In the genomic region with DNA sequence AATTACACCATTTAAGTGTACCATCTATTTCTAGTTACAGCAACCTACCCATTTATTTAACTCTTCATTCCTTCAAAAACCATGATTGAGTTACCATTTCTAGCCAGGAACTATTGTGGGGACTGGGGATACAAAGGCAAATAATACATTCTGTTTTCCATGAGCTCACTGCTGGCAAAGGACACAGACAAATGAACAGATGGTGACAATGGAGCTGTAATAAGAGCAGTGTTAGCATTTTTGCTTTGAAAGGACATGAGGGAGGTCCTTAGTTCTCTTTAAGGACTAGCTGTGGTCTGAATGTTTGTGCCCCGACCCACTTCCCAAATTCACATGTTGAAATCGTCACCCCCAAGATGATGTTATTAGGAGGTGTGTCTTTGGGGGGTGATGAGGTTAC, we compare ENCODE assay signal across 22 cellular contexts. TPM values are rescaled to one million over a fixed set of nuclear protein-coding genes. Genes with fewer than 3 reads are reported as not detected.
A peak's percentile ranks its signal among the peaks of the same experiment; 100 is the strongest.
DNase-seq lines count a peak whose midpoint lies in the region; ATAC-seq and TF ChIP-seq lines count a peak whose summit lies in the region.
"Had no signal": no experiment of that assay in that cellular context is flagged by ENCODE, and none has a peak within 500 bp of the region (broad histone marks: within the 10 kb centered on the region; RNA-seq: fewer than 3 reads in every experiment).

No MANE protein-coding gene starts in this region.

- no peaks in the 10 kb centered on the region for H3F3A ChIP-seq in Loucy (ENCODE audit: low read depth)

- no peak overlapping the region for H2AK5ac ChIP-seq in H9 (ENCODE audit: insufficient read length, low read length)

- H3T11ph ChIP-seq in H9 (ENCODE audit: low read length), result no peak overlapping the region

- H3K4ac ChIP-seq in H9 (ENCODE audit: low read depth, low read length), result no peak overlapping the region

- no peak overlapping the region for H3K56ac ChIP-seq in H9 (ENCODE audit: insufficient read length, low read depth, low read length)

- no peak overlapping the region for H2BK120ac ChIP-seq in H9 (ENCODE audit: low read depth, low read length, poor library complexity, severe bottlenecking)

- H3K79me2 ChIP-seq in Loucy (ENCODE audit: insufficient read depth, low read length) (no peaks in the 10 kb centered on the region), H9 (ENCODE audit: insufficient read depth, low read length) (no peaks in the 10 kb centered on the region)

- no peak overlapping the region for H4K91ac ChIP-seq in H9 (ENCODE audit: insufficient read length, low read depth, low read length)

- peaks cover 3 to 5% of the 10 kb centered on the region in 2 experiments; a peak in 2 of 4 replicates for H3K4me1 Mint-ChIP-seq in H9
- H3K4me1 Mint-ChIP-seq: activated CD4-positive, alpha-beta T cell treated with anti-CD3 and anti-CD28 coated beads, Interleukin-2, amount 10 ng/mL, durations not matched to agents 7 days and 5 days; activated T-helper 17 cell treated with anti-CD3 and anti-CD28 coated beads, Interleukin-2, amount 50 U/mL, for 72 hours; CD8-positive, alpha-beta memory T cell had no signal

- WGBS in adrenal gland, 4 donors, result 67 to 83% (median 74%) methylated on average over 2 of the region's 2 CpGs
- no CpG with 5 or more reads among the region's 2 CpGs for WGBS in H9 (ENCODE audit: extremely low coverage, insufficient read length, low lambda C conversion rate)

- no peak overlapping the region for H3K9ac ChIP-seq in Loucy (ENCODE audit: low read depth, low read length, poor library complexity, severe bottlenecking)
- H3K9ac ChIP-seq in H9 (ENCODE audit: extremely low read depth, insufficient read length, low read length), result no peak overlapping the region

- no peak overlapping the region for H2BK12ac ChIP-seq in H9 (ENCODE audit: insufficient read length, low read depth, low read length)

- H3K9me3 Mint-ChIP-seq in H9, result no peaks in the 10 kb centered on the region
- H3K9me3 Mint-ChIP-seq: activated CD4-positive, alpha-beta T cell treated with anti-CD3 and anti-CD28 coated beads, Interleukin-2, amount 10 ng/mL, durations not matched to agents 7 days and 5 days; activated T-helper 17 cell treated with anti-CD3 and anti-CD28 coated beads, Interleukin-2, amount 50 U/mL, for 72 hours; CD8-positive, alpha-beta memory T cell had no signal

- no peaks in the 10 kb centered on the region for H3K9me2 ChIP-seq in Loucy (replicated peaks; ENCODE audit: low read depth, low read length)

- no peak overlapping the region for H3K14ac ChIP-seq in H9 (ENCODE audit: insufficient read depth, low read length)

- H3K27me3 ChIP-seq in Loucy (ENCODE audit: insufficient read depth, low read length, poor library complexity, severe bottlenecking), result no peaks in the 10 kb centered on the region
- H3K27me3 ChIP-seq in adrenal gland, result no peaks in the 10 kb centered on the region
- H3K27me3 ChIP-seq in H9 (ENCODE audit: insufficient read depth, low read length), result no peaks in the 10 kb centered on the region
- H3K27me3 ChIP-seq: upper lobe of left lung had no signal

- no peak overlapping the region for H3K23ac ChIP-seq in H9 (ENCODE audit: insufficient read length, low read depth, low read length)

- no peaks in the 10 kb centered on the region for H3K79me1 ChIP-seq in H9 (ENCODE audit: insufficient read depth, low read depth, low read length, poor library complexity, severe bottlenecking)

- no peak overlapping the region for H4K8ac ChIP-seq in H9 (replicated peaks; ENCODE audit: insufficient read length, low read depth, low read length)

- H3K4me3 ChIP-seq in Loucy (ENCODE audit: low read length, poor library complexity, severe bottlenecking) (no peak overlapping the region), adrenal gland (no peak overlapping the region)
- H3K4me3 ChIP-seq: coronary artery, PC-9, smooth muscle cell, upper lobe of left lung had no signal

- DNase-seq in NCI-H446 (lab: John Stamatoyannopoulos, UW), result peak; percentile 31 to 70
- peak; percentile 86 for DNase-seq in cerebellum (ENCODE audit: low spot score)
- peak; percentile 35 for DNase-seq in pons (ENCODE audit: low spot score)
- no peak for DNase-seq in adrenal gland
- DNase-seq in H9, result no peak
- DNase-seq: activated CD4-positive, alpha-beta T cell treated with anti-CD3 and anti-CD28 coated beads, Interleukin-2, amount 10 ng/mL, durations not matched to agents 7 days and 5 days; CD8-positive, alpha-beta memory T cell; left ventricle myocardium superior; NCI-H1417; NCI-H510A treated with DMSO at 0.1 percent for 48 hours; PC-9; stimulated activated CD4-positive, alpha-beta T cell treated with anti-CD3 and anti-CD28 coated beads, Interleukin-4, amount 100 ng/mL, for 1 hour; T-helper 1 cell; upper lobe of left lung had no signal

- H3K4me2 ChIP-seq in Loucy (ENCODE audit: low read depth, low read length, poor library complexity, severe bottlenecking), result no peak overlapping the region
- no peak overlapping the region for H3K4me2 ChIP-seq in H9 (ENCODE audit: insufficient read depth, insufficient read length, low read length)
- H3K4me2 ChIP-seq: PC-9, smooth muscle cell had no signal

- H4K20me1 ChIP-seq in Loucy (ENCODE audit: insufficient read depth, low read length, poor library complexity, severe bottlenecking) (no peaks in the 10 kb centered on the region), H9 (ENCODE audit: control insufficient read depth, insufficient read depth, insufficient read length) (no peaks in the 10 kb centered on the region)

- H3K36me3 Mint-ChIP-seq in H9 (ENCODE audit: insufficient read depth in 1 of 3, low read depth in 3 of 3), result no peaks in the 10 kb centered on the region
- H3K36me3 Mint-ChIP-seq: activated naive CD8-positive, alpha-beta T cell; CD8-positive, alpha-beta memory T cell had no signal

- H3K18ac ChIP-seq in H9 (ENCODE audit: insufficient read length, low read depth, low read length), result no peak overlapping the region

- H3K27ac ChIP-seq in adrenal gland, result no peak overlapping the region
- no peak overlapping the region for H3K27ac ChIP-seq in H9 (ENCODE audit: insufficient read length, low read depth, low read length)
- H3K27ac ChIP-seq: coronary artery, PC-9, upper lobe of left lung had no signal

- no peaks in the 10 kb centered on the region for H3K23me2 ChIP-seq in H9 (ENCODE audit: insufficient read length, low read depth, low read length, poor library complexity, severe bottlenecking)

- no peak overlapping the region for H2BK5ac ChIP-seq in H9 (ENCODE audit: insufficient read length, low read length)

- TF ChIP-seq CTCF in Loucy (conservative IDR thresholded peaks at IDR 0.05; ENCODE audit: low read length) (no peak), adrenal gland (IDR thresholded peaks at IDR 0.05) (no peak), H9 (conservative IDR thresholded peaks at IDR 0.05) (no peak)

- TF ChIP-seq POLR2A in adrenal gland (IDR thresholded peaks at IDR 0.05), result no peak

- H3K9me3 ChIP-seq in Loucy (ENCODE audit: insufficient read depth, low read depth, low read length) (no peaks in the 10 kb centered on the region), adrenal gland (replicated peaks in 1 of 3) (no peaks in the 10 kb centered on the region), H9 (ENCODE audit: control insufficient read depth, low read depth, low read length) (no peaks in the 10 kb centered on the region)
- H3K9me3 ChIP-seq: upper lobe of left lung had no signal

- H2BK20ac ChIP-seq in H9 (ENCODE audit: low read depth, low read length, poor library complexity, severe bottlenecking), result no peak overlapping the region

- intact Hi-C loops in adrenal gland (cut with DNase I), result no loop called here

- H3K4me1 ChIP-seq in Loucy (ENCODE audit: insufficient read depth, low read length, poor library complexity, severe bottlenecking), result peaks cover 10% of the 10 kb centered on the region
- H3K4me1 ChIP-seq in adrenal gland (replicated peaks in 1 of 2), result no peaks in the 10 kb centered on the region
- H3K4me1 ChIP-seq in H9 (ENCODE audit: insufficient read depth, low read length), result no peaks in the 10 kb centered on the region
- H3K4me1 ChIP-seq: upper lobe of left lung had no signal

- ATAC-seq in GM18868 (IDR thresholded peaks at IDR 0.05; ENCODE audit: unreplicated experiment), result no peak
- ATAC-seq: activated T-helper 17 cell treated with anti-CD3 and anti-CD28 coated beads, Interleukin-2, amount 50 U/mL, for 72 hours; HCT116; HepG2; left ventricle myocardium superior had no signal

- H2AFZ ChIP-seq in Loucy (ENCODE audit: low read length), result peak overlapping the region; percentile 67
- H2AFZ ChIP-seq in H9 (ENCODE audit: low read length), result no peak overlapping the region
- H2AFZ ChIP-seq: PC-9 had no signal

- no peak overlapping the region for H3K4me3 Mint-ChIP-seq in H9
- H3K4me3 Mint-ChIP-seq: activated CD4-positive, alpha-beta T cell treated with anti-CD3 and anti-CD28 coated beads, Interleukin-2, amount 10 ng/mL, durations not matched to agents 7 days and 5 days; activated naive CD8-positive, alpha-beta T cell; activated T-helper 17 cell treated with anti-CD3 and anti-CD28 coated beads, Interleukin-2, amount 50 U/mL, for 72 hours; CD8-positive, alpha-beta memory T cell had no signal

- no peak overlapping the region for H3K27ac Mint-ChIP-seq in H9
- H3K27ac Mint-ChIP-seq: activated CD4-positive, alpha-beta T cell treated with anti-CD3 and anti-CD28 coated beads, Interleukin-2, amount 10 ng/mL, durations not matched to agents 7 days and 5 days; activated naive CD8-positive, alpha-beta T cell; activated T-helper 17 cell treated with anti-CD3 and anti-CD28 coated beads, Interleukin-2, amount 50 U/mL, for 72 hours; CD8-positive, alpha-beta memory T cell had no signal

- no peak overlapping the region for H2BK15ac ChIP-seq in H9 (ENCODE audit: low read depth, low read length)

- H4K5ac ChIP-seq in H9 (ENCODE audit: insufficient read length, low read depth, low read length), result no peak overlapping the region

- no peaks in the 10 kb centered on the region for H3K36me3 ChIP-seq in Loucy (ENCODE audit: insufficient read depth, low read length)
- no peaks in the 10 kb centered on the region for H3K36me3 ChIP-seq in adrenal gland (replicated peaks in 1 of 2)
- H3K36me3 ChIP-seq: upper lobe of left lung had no signal

- peaks cover 33% of the 10 kb centered on the region for H3K27me3 Mint-ChIP-seq in H9 (ENCODE audit: low read depth)

RNA-seq across cellular contexts. Expression of a gene that starts 30.2 kb away (rescaled TPM):
- total RNA-seq in cerebellum (75.6 TPM), adrenal gland (10 to 100 TPM in 7 of 8 donors, 1 to 10 TPM in 1; 8.5 to 69.2 (median 28.1) TPM), H9 (2021) (9.9 and 10.6 TPM in 2 replicates)
- 10 to 100 TPM in 1 of 3 donors, 1 to 10 TPM in 2; 5.4 to 20.8 (median 9.9) TPM for polyA plus RNA-seq in adrenal gland

Comparison
In these comparisons a context has a peak if more than half of its experiments do, and no peak if none do; other contexts are left out.
1. DNase-seq: peak in NCI-H446 (2 of 2), cerebellum (single experiment) and pons (single experiment); none in adrenal gland (0 of 7) and H9 (single experiment).